In the genomic region with DNA sequence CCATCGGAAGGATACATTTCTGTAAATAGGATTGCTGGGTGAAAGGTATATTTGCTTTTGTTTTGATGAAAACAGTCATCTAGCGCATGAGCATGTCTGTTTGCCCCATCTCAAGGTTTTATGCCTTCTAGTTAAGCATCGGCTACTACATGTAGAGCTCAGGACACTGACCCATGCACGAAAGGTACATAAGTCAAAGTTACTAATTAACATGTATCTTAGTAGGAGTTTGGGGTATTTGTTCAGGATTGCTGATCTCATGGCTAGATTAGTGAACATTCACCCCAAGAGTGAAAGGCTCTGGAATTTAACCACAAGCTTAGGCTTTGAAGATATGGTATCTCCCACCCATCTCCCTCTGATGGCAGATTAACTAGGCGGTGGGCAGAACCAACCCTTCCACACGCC, we compare ENCODE assay signal across 30 cellular contexts.
DNase-seq lines count a peak whose midpoint lies in the region; ATAC-seq, FAIRE-seq and TF ChIP-seq lines count a peak whose summit lies in the region.
"Had no signal": no experiment of that assay in that cellular context is flagged by ENCODE, and none has a peak within 500 bp of the region (broad histone marks: within the 10 kb centered on the region; RNA-seq: fewer than 3 reads in every experiment).

No MANE protein-coding gene starts in this region.

- H3K36me3 ChIP-seq in H7 (replicated peaks; ENCODE audit: control insufficient read depth, insufficient read depth, low read length): no peaks in the 10 kb centered on the region
- H3K36me3 ChIP-seq: BLaER1 treated with 17β-estradiol and CSF1 and Interleukin-3, amounts not matched to agents 10 nM and 100 nM had no signal

- peak in 1 of 2 experiments; percentile 32; a peak in 2 of 6 replicates for ATAC-seq in A549

- DNase-seq in A549 (ENCODE audit: low read depth in 1 of 2, low spot score in 1 of 2) (no peak), RCC 7860 (ENCODE audit: low spot score) (peak; percentile 85), left kidney (ENCODE audit: low read depth, low spot score) (peak; percentile 34), mesothelial cell of epicardium (ENCODE audit: low spot score in 2 of 2, unreplicated experiment in 2 of 2) (no peak), H7 (no peak), NCI-H69 (lab: John Stamatoyannopoulos, UW) (no peak), CD14-positive monocyte (ENCODE audit: low spot score) (no peak)
- DNase-seq: AML-193; Calu3; CD4-positive, alpha-beta memory T cell; DMS79 treated with DMSO at 0.1 percent for 48 hours; GF-D8; Karpas-422; NCI-H1092 treated with DMSO at 0.1 percent for 48 hours; NCI-H1436; NCI-H187; NCI-H2081 treated with DMSO at 0.1 percent for 48 hours; NCI-H2171 treated with DMSO at 0.1 percent for 48 hours; NCI-H345; NCI-H510A treated with DMSO at 0.1 percent for 48 hours; NCI-H774; NK-92 treated with Interleukin-12 subunit alpha and Interleukin-12 subunit beta, amount 100 ng/mL, for 24 hours; PC-9; Right ventricle myocardium superior; RPMI8226 had no signal

- peak overlapping the region; percentile 37 for H3K4me2 ChIP-seq in A549
- H3K4me2 ChIP-seq: BLaER1 treated with 17β-estradiol and CSF1 and Interleukin-3, amounts not matched to agents 10 nM and 100 nM; PC-9 had no signal

- H3K4me1 ChIP-seq in A549: peaks cover 17% of the 10 kb centered on the region; the same call in 2 of the 3 replicates

- H3K4me3 Mint-ChIP-seq in mesothelial cell of epicardium: no peak overlapping the region
- no peak overlapping the region for H3K4me3 Mint-ChIP-seq in CD14-positive monocyte
- H3K4me3 Mint-ChIP-seq: CD4-positive, alpha-beta memory T cell had no signal

- no peak overlapping the region for H3K4me3 ChIP-seq in A549
- H3K4me3 ChIP-seq in H7 (ENCODE audit: insufficient read depth, low read depth, low read length): no peak overlapping the region
- H3K4me3 ChIP-seq: BLaER1 treated with 17β-estradiol and CSF1 and Interleukin-3, amounts not matched to agents 10 nM and 100 nM; PC-9; SJSA1 had no signal

- intact Hi-C loops in CD14-positive monocyte (cut with micrococcal nuclease): no loop called here

- 46% methylated on average over 6 of the region's 6 CpGs for WGBS in A549 (ENCODE audit: missing lambda C conversion rate)

- peaks cover 21% of the 10 kb centered on the region for H3K4me1 Mint-ChIP-seq in mesothelial cell of epicardium
- peaks cover 26% of the 10 kb centered on the region for H3K4me1 Mint-ChIP-seq in CD14-positive monocyte

- FAIRE-seq in A549 (lab: Jason Lieb, UNC) (no peak), RCC 7860 (lab: Jason Lieb, UNC) (peak; percentile 96)
- FAIRE-seq: A204.1, GM12891 had no signal

- H3K9me3 ChIP-seq in A549: no peaks in the 10 kb centered on the region
- H3K9me3 ChIP-seq: BLaER1 treated with 17β-estradiol and CSF1 and Interleukin-3, amounts not matched to agents 10 nM and 100 nM; SJSA1 had no signal

- H3K9me3 Mint-ChIP-seq in mesothelial cell of epicardium: no peaks in the 10 kb centered on the region
- H3K9me3 Mint-ChIP-seq in CD14-positive monocyte: no peaks in the 10 kb centered on the region
- H3K9me3 Mint-ChIP-seq: CD4-positive, alpha-beta memory T cell had no signal

- no peaks in the 10 kb centered on the region for H3K27me3 ChIP-seq in H7 (ENCODE audit: control insufficient read depth, insufficient read depth, low read length)
- H3K27me3 ChIP-seq: BLaER1 treated with 17β-estradiol and CSF1 and Interleukin-3, amounts not matched to agents 10 nM and 100 nM; SJSA1 had no signal

- POLR2A ChIA-PET in A549 (lab: Yijun Ruan, JAX): no interaction called here

- TF ChIP-seq RAD21 in A549 (conservative IDR thresholded peaks at IDR 0.05 in 1 of 2, IDR thresholded peaks at IDR 0.05 in 1 of 2): no peak

- no peak for TF ChIP-seq POLR2A in A549 (IDR thresholded peaks at IDR 0.05; ENCODE audit: low read length)

- H3K27ac Mint-ChIP-seq in mesothelial cell of epicardium (peak overlapping the region; percentile 4), CD14-positive monocyte (no peak overlapping the region)
- H3K27ac Mint-ChIP-seq: CD4-positive, alpha-beta memory T cell had no signal

- no peaks in the 10 kb centered on the region for H3K36me3 Mint-ChIP-seq in mesothelial cell of epicardium
- H3K36me3 Mint-ChIP-seq in CD14-positive monocyte: no peaks in the 10 kb centered on the region
- H3K36me3 Mint-ChIP-seq: CD4-positive, alpha-beta memory T cell had no signal

- no peak for TF ChIP-seq EP300 in A549 (IDR thresholded peaks at IDR 0.05)

- CTCF ChIA-PET in A549 (lab: Yijun Ruan, JAX): interaction anchor here (1.6 to 2.0 kb wide), 2 partner anchors 11 to 125 kb away, joined by 3 to 5 read pairs; no protein-coding TSS in a partner anchor

- TF ChIP-seq CTCF in A549 (IDR thresholded peaks at IDR 0.05) (no peak), mesothelial cell of epicardium (IDR thresholded peaks at IDR 0.05; ENCODE audit: unreplicated experiment) (no peak), CD14-positive monocyte (IDR thresholded peaks at IDR 0.05) (no peak)

- H3K27ac ChIP-seq in A549: 0 out of 6 replicates have a peak overlapping the region, but pooled peaks of 1 of the 2 experiments have one; percentile 25
- H3K27ac ChIP-seq: BLaER1 treated with 17β-estradiol and CSF1 and Interleukin-3, amounts not matched to agents 10 nM and 100 nM; HL-60; PC-9; SJSA1 had no signal

- H3K27me3 Mint-ChIP-seq in mesothelial cell of epicardium (ENCODE audit: low read depth) (no peaks in the 10 kb centered on the region), CD14-positive monocyte (ENCODE audit: low read depth in 3 of 3) (peaks cover 18 to 37% (median 25%) of the 10 kb centered on the region in 3 donors)

TF ChIP-seq in A549, 52 proteins besides CTCF, POLR2A, EP300 and RAD21:
- TF ChIP-seq NR3C1 (IDR thresholded peaks at IDR 0.05) (no peak), ZC3H11A (IDR thresholded peaks at IDR 0.05) (no peak), CBX8 (IDR thresholded peaks at IDR 0.05) (no peak), FOXS1 (CRISPR knock-in tag; IDR thresholded peaks at IDR 0.05) (no peak), HEYL (CRISPR knock-in tag; IDR thresholded peaks at IDR 0.05) (no peak), RNF2 (IDR thresholded peaks at IDR 0.05; ENCODE audit: borderline replicate concordance, low read depth) (no peak), MAFK (IDR thresholded peaks at IDR 0.05; ENCODE audit: partially characterized antibody) (no peak), EHF (CRISPR knock-in tag; IDR thresholded peaks at IDR 0.05) (no peak), NPAS2 (CRISPR knock-in tag; IDR thresholded peaks at IDR 0.05; ENCODE audit: borderline replicate concordance) (no peak), FOSB (CRISPR knock-in tag; IDR thresholded peaks at IDR 0.05) (no peak), KDM1A (IDR thresholded peaks at IDR 0.05; ENCODE audit: low read depth) (no peak), SMC3 (IDR thresholded peaks at IDR 0.05) (no peak)
- TF ChIP-seq, protein P1, sequence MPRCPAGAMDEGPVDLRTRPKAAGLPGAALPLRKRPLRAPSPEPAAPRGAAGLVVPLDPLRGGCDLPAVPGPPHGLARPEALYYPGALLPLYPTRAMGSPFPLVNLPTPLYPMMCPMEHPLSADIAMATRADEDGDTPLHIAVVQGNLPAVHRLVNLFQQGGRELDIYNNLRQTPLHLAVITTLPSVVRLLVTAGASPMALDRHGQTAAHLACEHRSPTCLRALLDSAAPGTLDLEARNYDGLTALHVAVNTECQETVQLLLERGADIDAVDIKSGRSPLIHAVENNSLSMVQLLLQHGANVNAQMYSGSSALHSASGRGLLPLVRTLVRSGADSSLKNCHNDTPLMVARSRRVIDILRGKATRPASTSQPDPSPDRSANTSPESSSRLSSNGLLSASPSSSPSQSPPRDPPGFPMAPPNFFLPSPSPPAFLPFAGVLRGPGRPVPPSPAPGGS (IDR thresholded peaks at IDR 0.05): no peak
- TF ChIP-seq, protein P2, sequence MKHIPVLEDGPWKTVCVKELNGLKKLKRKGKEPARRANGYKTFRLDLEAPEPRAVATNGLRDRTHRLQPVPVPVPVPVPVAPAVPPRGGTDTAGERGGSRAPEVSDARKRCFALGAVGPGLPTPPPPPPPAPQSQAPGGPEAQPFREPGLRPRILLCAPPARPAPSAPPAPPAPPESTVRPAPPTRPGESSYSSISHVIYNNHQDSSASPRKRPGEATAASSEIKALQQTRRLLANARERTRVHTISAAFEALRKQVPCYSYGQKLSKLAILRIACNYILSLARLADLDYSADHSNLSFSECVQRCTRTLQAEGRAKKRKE (CRISPR knock-in tag; IDR thresholded peaks at IDR 0.05; ENCODE audit: low read depth): no peak
- TF ChIP-seq, protein P3, sequence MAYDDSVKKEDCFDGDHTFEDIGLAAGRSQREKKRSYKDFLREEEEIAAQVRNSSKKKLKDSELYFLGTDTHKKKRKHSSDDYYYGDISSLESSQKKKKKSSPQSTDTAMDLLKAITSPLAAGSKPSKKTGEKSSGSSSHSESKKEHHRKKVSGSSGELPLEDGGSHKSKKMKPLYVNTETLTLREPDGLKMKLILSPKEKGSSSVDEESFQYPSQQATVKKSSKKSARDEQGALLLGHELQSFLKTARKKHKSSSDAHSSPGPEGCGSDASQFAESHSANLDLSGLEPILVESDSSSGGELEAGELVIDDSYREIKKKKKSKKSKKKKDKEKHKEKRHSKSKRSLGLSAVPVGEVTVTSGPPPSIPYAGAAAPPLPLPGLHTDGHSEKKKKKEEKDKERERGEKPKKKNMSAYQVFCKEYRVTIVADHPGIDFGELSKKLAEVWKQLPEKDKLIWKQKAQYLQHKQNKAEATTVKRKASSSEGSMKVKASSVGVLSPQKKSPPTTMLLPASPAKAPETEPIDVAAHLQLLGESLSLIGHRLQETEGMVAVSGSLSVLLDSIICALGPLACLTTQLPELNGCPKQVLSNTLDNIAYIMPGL (CRISPR knock-in tag; IDR thresholded peaks at IDR 0.05; ENCODE audit: borderline replicate concordance): no peak

Comparison
In these comparisons a context has a peak if more than half of its experiments do, and no peak if none do; other contexts are left out.
1. DNase-seq: peak in RCC 7860 (single experiment) and left kidney (single experiment); none in A549 (0 of 2), mesothelial cell of epicardium (0 of 2), H7 (single experiment), NCI-H69 (single experiment) and CD14-positive monocyte (single experiment).